Comparison of ENCODE assay signal across 9 cellular contexts in genomic region chr20:10540636-10541493, GRCh38.
DNase-seq lines count a peak whose midpoint lies in the region; ATAC-seq and TF ChIP-seq lines count a peak whose summit lies in the region.
"Had no signal": no experiment of that assay in that cellular context is flagged by ENCODE, and none has a peak within 500 bp of the region (broad histone marks: within the 10 kb centered on the region; RNA-seq: fewer than 3 reads in every experiment).

No MANE protein-coding gene starts in this region.

- H3K36me3 Mint-ChIP-seq in CD4-positive, alpha-beta memory T cell, result no peaks in the 10 kb centered on the region
- H3K36me3 Mint-ChIP-seq in neural crest cell (ENCODE audit: low read depth), result peaks cover 2% of the 10 kb centered on the region

- H3K27ac Mint-ChIP-seq in CD4-positive, alpha-beta memory T cell, result peak overlapping the region; percentile 24 to 82 (median 54)
- peak overlapping the region; percentile 3 for H3K27ac Mint-ChIP-seq in neural crest cell (ENCODE audit: unreplicated experiment)

- intact Hi-C loops in CD4-positive, alpha-beta memory T cell (cut with micrococcal nuclease), result no loop called here
- intact Hi-C loops in adrenal gland (cut with DNase I), result no loop called here

- DNase-seq in CD4-positive, alpha-beta memory T cell, result no peak
- DNase-seq in NCI-H69 (lab: John Stamatoyannopoulos, UW), result peak; percentile 23
- DNase-seq in epithelial cell of esophagus (ENCODE audit: low read depth), result peak; percentile 87
- DNase-seq in neural crest cell (ENCODE audit: low read depth, low spot score), result no peak
- DNase-seq in central memory CD4-positive, alpha-beta T cell, result no peak
- DNase-seq in adrenal gland, result no peak
- no peak for DNase-seq in SJCRH30
- DNase-seq: stimulated activated CD4-positive, alpha-beta T cell treated with anti-CD3 and anti-CD28 coated beads, Interleukin-4, amount 100 ng/mL, for 24 hours had no signal

- H3K9me3 ChIP-seq in CD4-positive, alpha-beta memory T cell (ENCODE audit: control insufficient read depth in 1 of 2, low read length in 2 of 2), result no peaks in the 10 kb centered on the region
- H3K9me3 ChIP-seq in adrenal gland (replicated peaks in 1 of 3) (no peaks in the 10 kb centered on the region), SJCRH30 (replicated peaks) (no peaks in the 10 kb centered on the region)

- no peak for TF ChIP-seq POLR2A in adrenal gland (IDR thresholded peaks at IDR 0.05)

- peaks cover 0 to 2% (median 0%) of the 10 kb centered on the region in 8 donors for H3K9me3 Mint-ChIP-seq in CD4-positive, alpha-beta memory T cell
- H3K9me3 Mint-ChIP-seq in neural crest cell, result no peaks in the 10 kb centered on the region

- CTCF ChIA-PET in CD4-positive, alpha-beta memory T cell (lab: Charles Lee; ENCODE audit: partially characterized antibody), result interaction anchor here (0.7 kb wide), 1 partner anchor 365 kb away, joined by 3 read pairs; no protein-coding TSS in a partner anchor

- peak overlapping the region in 6 of 8 donors; percentile 6 to 63 (median 35) for H3K4me3 Mint-ChIP-seq in CD4-positive, alpha-beta memory T cell
- H3K4me3 Mint-ChIP-seq in neural crest cell, result no peak overlapping the region

- no peaks in the 10 kb centered on the region for H3K27me3 ChIP-seq in CD4-positive, alpha-beta memory T cell (ENCODE audit: insufficient read depth, low read length)
- H3K27me3 ChIP-seq in adrenal gland, result no peaks in the 10 kb centered on the region
- no peaks in the 10 kb centered on the region for H3K27me3 ChIP-seq in SJCRH30

- no peak overlapping the region for H3K27ac ChIP-seq in CD4-positive, alpha-beta memory T cell (ENCODE audit: low read depth, low read length)
- H3K27ac ChIP-seq in adrenal gland, result peak overlapping the region in 2 of 5 donors; percentile 40 to 65
- H3K27ac ChIP-seq in SJCRH30, result no peak overlapping the region

- TF ChIP-seq CTCF in epithelial cell of esophagus (IDR thresholded peaks at IDR 0.05; ENCODE audit: insufficient read depth, low read depth, low read length, missing control alignments) (no peak), neural crest cell (conservative IDR thresholded peaks at IDR 0.05) (no peak), adrenal gland (IDR thresholded peaks at IDR 0.05) (no peak)

- H3K4me1 Mint-ChIP-seq in CD4-positive, alpha-beta memory T cell, result peaks cover 18 to 40% (median 21%) of the 10 kb centered on the region in 4 donors
- H3K4me1 Mint-ChIP-seq in neural crest cell, result peaks cover 46% of the 10 kb centered on the region

- H3K4me3 ChIP-seq in CD4-positive, alpha-beta memory T cell (ENCODE audit: low read length in 2 of 2), result no peak overlapping the region
- H3K4me3 ChIP-seq in epithelial cell of esophagus (ENCODE audit: low read length) (no peak overlapping the region), adrenal gland (no peak overlapping the region), SJCRH30 (no peak overlapping the region)

- WGBS in adrenal gland, 4 donors, result 36 to 47% (median 41%) methylated on average over 4 of the region's 4 CpGs

- no peak for ATAC-seq in GM21825 (IDR thresholded peaks at IDR 0.05; ENCODE audit: unreplicated experiment)

- POLR2A ChIA-PET in CD4-positive, alpha-beta memory T cell (lab: Charles Lee; ENCODE audit: partially characterized antibody), result no interaction called here

- no peaks in the 10 kb centered on the region for H3K27me3 Mint-ChIP-seq in CD4-positive, alpha-beta memory T cell
- no peaks in the 10 kb centered on the region for H3K27me3 Mint-ChIP-seq in neural crest cell (ENCODE audit: low read depth)

- peaks cover 18% of the 10 kb centered on the region for H3K4me1 ChIP-seq in CD4-positive, alpha-beta memory T cell (ENCODE audit: insufficient read depth, low read length)
- H3K4me1 ChIP-seq in adrenal gland (replicated peaks in 1 of 2) (no peaks in the 10 kb centered on the region), SJCRH30 (peaks cover 15% of the 10 kb centered on the region)

- H3K36me3 ChIP-seq in CD4-positive, alpha-beta memory T cell (ENCODE audit: insufficient read depth, low read length), result no peaks in the 10 kb centered on the region
- H3K36me3 ChIP-seq in adrenal gland (replicated peaks in 1 of 2), result no peaks in the 10 kb centered on the region
- no peaks in the 10 kb centered on the region for H3K36me3 ChIP-seq in SJCRH30

Comparison
In these comparisons a context has a peak if more than half of its experiments do, and no peak if none do; other contexts are left out.
1. DNase-seq: peak in NCI-H69 (single experiment) and epithelial cell of esophagus (single experiment); none in CD4-positive, alpha-beta memory T cell (0 of 5), neural crest cell (single experiment), central memory CD4-positive, alpha-beta T cell (single experiment), adrenal gland (0 of 7) and SJCRH30 (0 of 2).